ENCODE assay signal across 13 cellular contexts in genomic region chr6:166639921-166640320, GRCh38.
"Had no signal": no experiment of that assay in that cellular context is flagged by ENCODE, and none has a peak within 500 bp of the region (broad histone marks: within the 10 kb centered on the region; RNA-seq: fewer than 3 reads in every experiment).

No MANE protein-coding gene starts in this region.

- H3K36me3 Mint-ChIP-seq: natural killer cell had no signal

- DNase-seq: activated CD4-positive, alpha-beta T cell treated with anti-CD3 and anti-CD28 coated beads, Interleukin-2, amount 10 ng/mL, durations not matched to agents 7 days and 5 days; activated CD4-positive, CD25-positive, alpha-beta regulatory T cell; activated CD8-positive, alpha-beta memory T cell treated with anti-CD3 and anti-CD28 coated beads for 24 hours; amygdala; brain microvascular endothelial cell; natural killer cell; nucleus accumbens; psoas muscle; stimulated activated naive CD4-positive, alpha-beta T cell; substantia nigra; trophoblast cell had no signal

- H3K36me3 ChIP-seq: brain microvascular endothelial cell had no signal

- H3K4me3 Mint-ChIP-seq: activated CD4-positive, alpha-beta T cell treated with anti-CD3 and anti-CD28 coated beads, Interleukin-2, amount 10 ng/mL, durations not matched to agents 7 days and 5 days; natural killer cell; T-helper 1 cell treated with Interleukin-12 subunit alpha and Interleukin-12 subunit beta and Interleukin-4 antibody, amounts not matched to agents 30 μg/mL and 1 μg/mL, for 36 hours had no signal

- H3K9me3 Mint-ChIP-seq: activated CD4-positive, alpha-beta T cell treated with anti-CD3 and anti-CD28 coated beads, Interleukin-2, amount 10 ng/mL, durations not matched to agents 7 days and 5 days; activated naive CD4-positive, alpha-beta T cell treated with anti-CD3 and anti-CD28 coated beads, Interleukin-2, amount 50 U/mL, for 72 hours; natural killer cell; T-helper 1 cell treated with Interleukin-12 subunit alpha and Interleukin-12 subunit beta and Interleukin-4 antibody, amounts not matched to agents 30 μg/mL and 1 μg/mL, for 36 hours had no signal

- H3K27ac ChIP-seq: brain microvascular endothelial cell, psoas muscle had no signal

- H3K27ac Mint-ChIP-seq: activated CD4-positive, alpha-beta T cell treated with anti-CD3 and anti-CD28 coated beads, Interleukin-2, amount 10 ng/mL, durations not matched to agents 7 days and 5 days; activated naive CD4-positive, alpha-beta T cell treated with anti-CD3 and anti-CD28 coated beads, Interleukin-2, amount 50 U/mL, for 72 hours; natural killer cell; T-helper 1 cell treated with Interleukin-12 subunit alpha and Interleukin-12 subunit beta and Interleukin-4 antibody, amounts not matched to agents 30 μg/mL and 1 μg/mL, for 36 hours had no signal

- H3K27me3 ChIP-seq: brain microvascular endothelial cell had no signal

- H3K4me3 ChIP-seq: psoas muscle had no signal
